ENCODE assay signal across 11 cellular contexts in the genomic region with DNA sequence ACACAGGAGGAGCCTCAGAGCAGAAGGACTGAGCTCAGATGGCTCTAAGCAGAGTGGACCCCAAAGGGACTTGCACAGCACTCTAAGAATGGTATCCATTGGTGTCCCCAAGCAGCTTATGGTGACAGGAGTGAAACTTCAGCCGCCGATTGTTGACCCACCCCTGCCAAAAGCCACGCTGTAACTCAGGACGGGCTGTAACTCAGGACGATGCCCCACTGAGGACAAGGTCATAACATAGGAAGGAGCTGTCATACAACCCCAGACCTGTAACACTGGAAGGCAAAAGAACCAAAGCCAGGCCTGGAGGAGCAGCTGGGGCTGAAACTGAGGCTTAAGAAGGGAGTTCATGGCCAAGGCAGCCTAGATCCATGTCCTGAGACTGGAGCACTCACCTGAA. TPM values are rescaled to one million over a fixed set of nuclear protein-coding genes. Genes with fewer than 3 reads are reported as not detected.
DNase-seq lines count a peak whose midpoint lies in the region; ATAC-seq and TF ChIP-seq lines count a peak whose summit lies in the region.
"Had no signal": no experiment of that assay in that cellular context is flagged by ENCODE, and none has a peak within 500 bp of the region (broad histone marks: within the 10 kb centered on the region; RNA-seq: fewer than 3 reads in every experiment).

No MANE protein-coding gene starts in this region.

- POLR2A ChIA-PET in activated CD4-positive, alpha-beta memory T cell treated with anti-CD3 and anti-CD28 coated beads, Interleukin-2, amount 10 ng/mL, durations not matched to agents 7 days and 5 days (lab: Charles Lee) = interaction anchor here (0.9 to 3.2 kb wide), 5 partner anchors 13 to 26 kb away, joined by 3 to 26 read pairs (median 9); a partner anchor contains a TSS
- POLR2A ChIA-PET in activated CD4-positive, alpha-beta memory T cell treated with anti-CD3 and anti-CD28 coated beads for 36 hours (lab: Charles Lee) = interaction anchor here (0.7 to 2.0 kb wide), 5 partner anchors 11 to 31 kb away, joined by 3 to 13 read pairs (median 4); a partner anchor contains a TSS

- no peaks in the 10 kb centered on the region for H4K20me1 ChIP-seq in mammary epithelial cell (ENCODE audit: insufficient read depth, low read length)

- intact Hi-C loops in activated CD4-positive, alpha-beta memory T cell treated with anti-CD3 and anti-CD28 coated beads for 36 hours (cut with micrococcal nuclease) = loop anchor here (1.0 to 5.0 kb wide), 3 partner anchors 10 to 50 kb away; a partner anchor contains a TSS
- intact Hi-C loops in mammary epithelial cell (cut with micrococcal nuclease) = no loop called here
- intact Hi-C loops in lower lobe of right lung (cut with DNase I) = no loop called here

- H3K4me3 ChIP-seq in mammary epithelial cell (replicated peaks in 1 of 3; ENCODE audit: insufficient read depth in 1 of 3, low read depth in 2 of 3, low read length in 3 of 3) = no peak overlapping the region
- H3K4me3 ChIP-seq in lower lobe of right lung = no peak overlapping the region
- H3K4me3 ChIP-seq in thoracic aorta = no peak overlapping the region

- peaks cover 60% of the 10 kb centered on the region for H3K4me1 Mint-ChIP-seq in activated CD4-positive, alpha-beta memory T cell treated with anti-CD3 and anti-CD28 coated beads, Interleukin-2, amount 10 ng/mL, durations not matched to agents 7 days and 5 days
- H3K4me1 Mint-ChIP-seq in activated CD4-positive, alpha-beta memory T cell treated with anti-CD3 and anti-CD28 coated beads for 36 hours (ENCODE audit: low read depth) = peaks cover 46% of the 10 kb centered on the region

- peaks cover 82% of the 10 kb centered on the region for H3K4me1 ChIP-seq in mammary epithelial cell (ENCODE audit: insufficient read depth, low read length)
- H3K4me1 ChIP-seq in lower lobe of right lung = peaks cover 71% of the 10 kb centered on the region
- peaks cover 31 to 44% of the 10 kb centered on the region in 2 donors for H3K4me1 ChIP-seq in thoracic aorta (ENCODE audit: control insufficient read depth in 1 of 2, low read depth in 2 of 2)

- peak overlapping the region; percentile 7 for H3K27ac Mint-ChIP-seq in activated CD4-positive, alpha-beta memory T cell treated with anti-CD3 and anti-CD28 coated beads, Interleukin-2, amount 10 ng/mL, durations not matched to agents 7 days and 5 days
- H3K27ac Mint-ChIP-seq in activated CD4-positive, alpha-beta memory T cell treated with anti-CD3 and anti-CD28 coated beads for 36 hours = no peak overlapping the region

- no peaks in the 10 kb centered on the region for H3K27me3 Mint-ChIP-seq in activated CD4-positive, alpha-beta memory T cell treated with anti-CD3 and anti-CD28 coated beads, Interleukin-2, amount 10 ng/mL, durations not matched to agents 7 days and 5 days
- H3K27me3 Mint-ChIP-seq in activated CD4-positive, alpha-beta memory T cell treated with anti-CD3 and anti-CD28 coated beads for 36 hours = no peaks in the 10 kb centered on the region
- H3K27me3 Mint-ChIP-seq: central memory CD8-positive, alpha-beta T cell had no signal

- peaks cover 41% of the 10 kb centered on the region for H3K36me3 ChIP-seq in mammary epithelial cell (ENCODE audit: insufficient read depth, low read length)
- H3K36me3 ChIP-seq in lower lobe of right lung = peaks cover 55% of the 10 kb centered on the region
- H3K36me3 ChIP-seq in thoracic aorta = peaks cover 13% of the 10 kb centered on the region

- no peaks in the 10 kb centered on the region for H3K9me3 Mint-ChIP-seq in activated CD4-positive, alpha-beta memory T cell treated with anti-CD3 and anti-CD28 coated beads, Interleukin-2, amount 10 ng/mL, durations not matched to agents 7 days and 5 days
- H3K9me3 Mint-ChIP-seq in activated CD4-positive, alpha-beta memory T cell treated with anti-CD3 and anti-CD28 coated beads for 36 hours = no peaks in the 10 kb centered on the region
- H3K9me3 Mint-ChIP-seq: central memory CD8-positive, alpha-beta T cell had no signal

- peak overlapping the region; percentile 39 for H3K9ac ChIP-seq in mammary epithelial cell (ENCODE audit: insufficient read depth, low read length)

- no peaks in the 10 kb centered on the region for H3K27me3 ChIP-seq in mammary epithelial cell (ENCODE audit: insufficient read depth, low read length)
- no peaks in the 10 kb centered on the region for H3K27me3 ChIP-seq in lower lobe of right lung (ENCODE audit: low read depth)
- no peaks in the 10 kb centered on the region for H3K27me3 ChIP-seq in thoracic aorta (replicated peaks; ENCODE audit: insufficient read depth)

- H3K27ac ChIP-seq in mammary epithelial cell (ENCODE audit: insufficient read depth, low read depth, low read length) (peak overlapping the region; percentile 94), lower lobe of right lung (peak overlapping the region; percentile 84), thoracic aorta (peak overlapping the region; percentile 58 to 71)

- TF ChIP-seq CTCF in mammary epithelial cell (conservative IDR thresholded peaks at IDR 0.05 in 1 of 2, IDR thresholded peaks at IDR 0.05 in 1 of 2; ENCODE audit: extremely low read depth in 1 of 2, insufficient read depth in 1 of 2, low read depth in 1 of 2, low read length in 2 of 2) (no peak), lower lobe of right lung (IDR thresholded peaks at IDR 0.05) (no peak), thoracic aorta (IDR thresholded peaks at IDR 0.05) (no peak)

- DNase-seq in activated CD4-positive, alpha-beta memory T cell treated with anti-CD3 and anti-CD28 coated beads, Interleukin-2, amount 10 ng/mL, durations not matched to agents 7 days and 5 days = no peak
- DNase-seq in activated CD4-positive, alpha-beta memory T cell treated with anti-CD3 and anti-CD28 coated beads for 36 hours = no peak
- DNase-seq in mammary epithelial cell (no peak), lower lobe of right lung (no peak), thoracic aorta (ENCODE audit: low spot score) (no peak), COR-L47 (lab: John Stamatoyannopoulos, UW) (no peak)
- DNase-seq: NCI-H187 had no signal

- no peak overlapping the region for H3K4me3 Mint-ChIP-seq in activated CD4-positive, alpha-beta memory T cell treated with anti-CD3 and anti-CD28 coated beads, Interleukin-2, amount 10 ng/mL, durations not matched to agents 7 days and 5 days
- H3K4me3 Mint-ChIP-seq in activated CD4-positive, alpha-beta memory T cell treated with anti-CD3 and anti-CD28 coated beads for 36 hours = no peak overlapping the region
- H3K4me3 Mint-ChIP-seq: central memory CD8-positive, alpha-beta T cell had no signal

- BruUV-seq in mammary epithelial cell (replicated peaks; lab: Mats Ljungman, UMichigan) = no TSS peak

- H3K4me2 ChIP-seq in mammary epithelial cell (ENCODE audit: insufficient read depth, low read depth, low read length) = peak overlapping the region; percentile 3

- peaks cover 45% of the 10 kb centered on the region for H3K36me3 Mint-ChIP-seq in activated CD4-positive, alpha-beta memory T cell treated with anti-CD3 and anti-CD28 coated beads, Interleukin-2, amount 10 ng/mL, durations not matched to agents 7 days and 5 days (ENCODE audit: low read depth)
- peaks cover 27% of the 10 kb centered on the region for H3K36me3 Mint-ChIP-seq in activated CD4-positive, alpha-beta memory T cell treated with anti-CD3 and anti-CD28 coated beads for 36 hours

- CTCF ChIA-PET in activated CD4-positive, alpha-beta memory T cell treated with anti-CD3 and anti-CD28 coated beads, Interleukin-2, amount 10 ng/mL, durations not matched to agents 7 days and 5 days (lab: Charles Lee) = interaction anchor here (0.6 to 1.5 kb wide), 4 partner anchors 14 to 51 kb away, joined by 3 to 6 read pairs (median 4); a partner anchor contains a TSS
- CTCF ChIA-PET in activated CD4-positive, alpha-beta memory T cell treated with anti-CD3 and anti-CD28 coated beads for 36 hours (lab: Charles Lee) = interaction anchor here (0.9 to 1.3 kb wide), 3 partner anchors 12 to 21 kb away, joined by 3 to 5 read pairs (median 4); no protein-coding TSS in a partner anchor
- CTCF ChIA-PET in mammary epithelial cell (lab: Charles Lee; ENCODE audit: low non-redundant PET) = no interaction called here

- no peak overlapping the region for H2AFZ ChIP-seq in mammary epithelial cell (ENCODE audit: low read depth, low read length)

- WGBS in mammary epithelial cell (ENCODE audit: low coverage, missing lambda C conversion rate) = 96% methylated on average over 5 of the region's 5 CpGs

- dilution Hi-C loops in mammary epithelial cell (cut with HindIII; ENCODE audit: low sequenced_read_pairs) = no loop called here

- peaks cover 99% of the 10 kb centered on the region for H3K79me2 ChIP-seq in mammary epithelial cell (ENCODE audit: insufficient read depth, low read length)

- ATAC-seq in lower lobe of right lung (no peak), thoracic aorta (ENCODE audit: insufficient number of reproducible peaks, low FRiP score, low read depth) (no peak), HG03442 (IDR thresholded peaks at IDR 0.05; ENCODE audit: unreplicated experiment) (no peak), HG02970 (IDR thresholded peaks at IDR 0.05; ENCODE audit: low FRiP score, unreplicated experiment) (no peak)

- H3K9me3 ChIP-seq in mammary epithelial cell (replicated peaks; ENCODE audit: insufficient read depth, low read length) = no peaks in the 10 kb centered on the region
- no peaks in the 10 kb centered on the region for H3K9me3 ChIP-seq in lower lobe of right lung
- H3K9me3 ChIP-seq in thoracic aorta = no peaks in the 10 kb centered on the region

- in situ Hi-C loops in mammary epithelial cell (cut with MboI; ENCODE audit: low sequenced_read_pairs in 2 of 2) = no loop called here

RNA-seq across cellular contexts. Expression of a gene that starts 14.2 kb away (rescaled TPM):
- 100 to 1,000 TPM; 153 to 158 TPM for total RNA-seq in activated CD4-positive, alpha-beta memory T cell treated with anti-CD3 and anti-CD28 coated beads, Interleukin-2, amount 10 ng/mL, durations not matched to agents 7 days and 5 days
- 10 to 100 TPM; 79.4 TPM for total RNA-seq in activated CD4-positive, alpha-beta memory T cell treated with anti-CD3 and anti-CD28 coated beads for 36 hours
- total RNA-seq in mammary epithelial cell (1,000 to 10,000 TPM; 1,038 to 1,326 TPM), lower lobe of right lung (816 TPM), thoracic aorta (100 to 1,000 TPM; 368 to 529 TPM)
- polyA plus RNA-seq in mammary epithelial cell = 1,397 TPM
- 796 TPM for polyA minus RNA-seq in mammary epithelial cell

RNA-seq across cellular contexts. Expression of a gene that starts 21.4 kb away (rescaled TPM):
- total RNA-seq in activated CD4-positive, alpha-beta memory T cell treated with anti-CD3 and anti-CD28 coated beads, Interleukin-2, amount 10 ng/mL, durations not matched to agents 7 days and 5 days = not detected
- not detected for total RNA-seq in activated CD4-positive, alpha-beta memory T cell treated with anti-CD3 and anti-CD28 coated beads for 36 hours
- 1 to 10 TPM in 1 of 2 donors, not detected in 1; 7.6 TPM for total RNA-seq in mammary epithelial cell
- 0.08 TPM for polyA plus RNA-seq in mammary epithelial cell
- polyA minus RNA-seq in mammary epithelial cell = not detected
- not detected for total RNA-seq in lower lobe of right lung
- total RNA-seq in thoracic aorta = not detected
- total RNA-seq: fibroblast of villous mesenchyme had no signal

RNA-seq across cellular contexts. Expression of a gene that starts 52.3 kb away (rescaled TPM):
- total RNA-seq in activated CD4-positive, alpha-beta memory T cell treated with anti-CD3 and anti-CD28 coated beads, Interleukin-2, amount 10 ng/mL, durations not matched to agents 7 days and 5 days = 10 to 100 TPM; 26.9 to 30.9 TPM
- total RNA-seq in activated CD4-positive, alpha-beta memory T cell treated with anti-CD3 and anti-CD28 coated beads for 36 hours = 10 to 100 TPM; 16.5 to 17.7 TPM
- total RNA-seq in mammary epithelial cell (10 to 100 TPM; 27.6 to 44.8 TPM), lower lobe of right lung (32.6 TPM), thoracic aorta (10 to 100 TPM; 35.1 to 73.8 TPM)
- 33.0 TPM for polyA plus RNA-seq in mammary epithelial cell
- 44.2 TPM for polyA minus RNA-seq in mammary epithelial cell
